In the genomic region with DNA sequence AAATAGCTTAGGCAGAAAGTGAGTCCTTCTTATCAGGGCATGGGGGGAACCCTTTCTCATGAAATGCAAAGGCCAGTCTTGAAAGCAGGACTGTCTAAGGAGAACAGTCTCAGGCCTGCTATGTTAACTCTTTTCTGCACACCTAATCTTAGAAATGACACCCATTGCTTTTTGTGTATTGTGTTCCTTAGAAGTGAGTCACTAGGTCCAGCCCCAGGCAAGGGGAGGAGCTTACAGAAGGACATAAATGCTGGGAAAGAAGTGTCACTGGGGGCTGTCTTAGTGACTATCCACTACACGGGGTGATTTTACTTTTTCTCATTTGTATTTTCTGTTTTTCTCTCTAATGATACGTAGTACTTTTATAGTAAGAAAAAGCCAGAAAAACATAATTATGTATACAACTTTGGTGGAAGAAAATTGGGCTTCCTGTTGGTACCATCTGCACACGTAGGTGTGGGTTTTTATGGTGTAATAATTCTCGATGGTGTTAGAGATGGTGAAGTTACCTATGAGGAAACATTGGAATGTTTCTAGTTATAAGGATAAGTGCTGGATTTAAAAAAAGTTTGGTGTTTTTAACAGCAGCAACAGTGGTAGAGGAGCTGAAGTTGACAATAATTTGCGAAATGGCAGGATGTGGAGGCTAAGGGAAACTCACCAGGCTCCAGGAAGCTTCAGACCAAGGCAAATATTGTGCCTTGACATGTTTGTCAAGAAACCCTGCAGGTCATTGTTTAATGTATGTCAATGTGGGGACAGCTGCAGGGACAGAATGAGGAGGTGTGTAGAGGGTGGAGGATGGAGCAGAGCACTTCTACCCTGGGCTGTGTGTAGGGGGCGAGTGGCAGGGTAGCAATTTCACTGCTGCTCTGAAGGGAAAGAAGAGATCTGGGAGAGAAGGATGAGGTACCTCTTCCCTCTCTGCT, we compare ENCODE assay signal across 13 cellular contexts.
DNase-seq lines count a peak whose midpoint lies in the region; TF ChIP-seq lines count a peak whose summit lies in the region.
"Had no signal": no experiment of that assay in that cellular context is flagged by ENCODE, and none has a peak within 500 bp of the region (broad histone marks: within the 10 kb centered on the region; RNA-seq: fewer than 3 reads in every experiment).

No MANE protein-coding gene starts in this region.

- H3K27ac Mint-ChIP-seq in activated T-helper 1 cell treated with anti-CD3 and anti-CD28 coated beads, Interleukin-12 subunit alpha, Interleukin-12 subunit beta, Interleukin-2, Interleukin-4 antibody, amounts not matched to agents 30 ng/mL and 10 ng/mL and 1 ng/mL, durations not matched to agents 14 hours and 24 hours and 36 hours: no peak overlapping the region
- H3K27ac Mint-ChIP-seq: activated T-cell treated with anti-CD3 and anti-CD28 coated beads, Interleukin-2, amount 50 U/mL, for 24 hours; brain had no signal

- H3K9me3 Mint-ChIP-seq in activated T-helper 1 cell treated with anti-CD3 and anti-CD28 coated beads, Interleukin-12 subunit alpha, Interleukin-12 subunit beta, Interleukin-2, Interleukin-4 antibody, amounts not matched to agents 30 ng/mL and 10 ng/mL and 1 ng/mL, durations not matched to agents 14 hours and 24 hours and 36 hours: peaks cover 2% of the 10 kb centered on the region
- H3K9me3 Mint-ChIP-seq: activated T-cell treated with anti-CD3 and anti-CD28 coated beads, Interleukin-2, amount 50 U/mL, for 24 hours; brain had no signal

- H3K36me3 Mint-ChIP-seq in activated T-helper 1 cell treated with anti-CD3 and anti-CD28 coated beads, Interleukin-12 subunit alpha, Interleukin-12 subunit beta, Interleukin-2, Interleukin-4 antibody, amounts not matched to agents 30 ng/mL and 10 ng/mL and 1 ng/mL, durations not matched to agents 14 hours and 24 hours and 36 hours (ENCODE audit: low read depth): peaks cover 4% of the 10 kb centered on the region
- H3K36me3 Mint-ChIP-seq: brain had no signal

- peaks cover 13% of the 10 kb centered on the region for H3K4me1 Mint-ChIP-seq in activated T-helper 1 cell treated with anti-CD3 and anti-CD28 coated beads, Interleukin-12 subunit alpha, Interleukin-12 subunit beta, Interleukin-2, Interleukin-4 antibody, amounts not matched to agents 30 ng/mL and 10 ng/mL and 1 ng/mL, durations not matched to agents 14 hours and 24 hours and 36 hours (ENCODE audit: low read depth)

- in situ Hi-C loops in brain microvascular endothelial cell (cut with HindIII; ENCODE audit: low pct_ligation_motif_present, low sequenced_read_pairs): no loop called here

- no peaks in the 10 kb centered on the region for H3K36me3 ChIP-seq in brain microvascular endothelial cell (replicated peaks)
- H3K36me3 ChIP-seq: Peyer's patch had no signal

- H3K4me3 Mint-ChIP-seq in activated T-helper 1 cell treated with anti-CD3 and anti-CD28 coated beads, Interleukin-12 subunit alpha, Interleukin-12 subunit beta, Interleukin-2, Interleukin-4 antibody, amounts not matched to agents 30 ng/mL and 10 ng/mL and 1 ng/mL, durations not matched to agents 14 hours and 24 hours and 36 hours: no peak overlapping the region
- H3K4me3 Mint-ChIP-seq: activated T-cell treated with anti-CD3 and anti-CD28 coated beads, Interleukin-2, amount 50 U/mL, for 24 hours; brain had no signal

- no peak overlapping the region for H3K4me3 ChIP-seq in brain microvascular endothelial cell (ENCODE audit: low read depth, low read length)
- H3K4me3 ChIP-seq: Peyer's patch had no signal

- H3K27ac ChIP-seq in brain microvascular endothelial cell: no peak overlapping the region
- H3K27ac ChIP-seq: Peyer's patch had no signal

- intact Hi-C loops in activated T-helper 1 cell treated with anti-CD3 and anti-CD28 coated beads, Interleukin-12 subunit alpha, Interleukin-12 subunit beta, Interleukin-2, Interleukin-4 antibody, amounts not matched to agents 30 ng/mL and 10 ng/mL and 1 ng/mL, durations not matched to agents 14 hours and 24 hours and 36 hours (cut with micrococcal nuclease): no loop called here

- DNase-seq in NCI-H1417 (lab: John Stamatoyannopoulos, UW): peak in 2 of 3 experiments; percentile 43 to 82
- DNase-seq in NCI-H1417 treated with DMSO at 0.1 percent for 48 hours (lab: John Stamatoyannopoulos, UW): no peak
- DNase-seq in NCI-H146 treated with DMSO at 0.1 percent for 48 hours (lab: John Stamatoyannopoulos, UW; ENCODE audit: unreplicated experiment): peak; percentile 85
- peak; percentile 62 for DNase-seq in brain microvascular endothelial cell
- peak; percentile 29 for DNase-seq in myocyte (ENCODE audit: low read depth)
- no peak for DNase-seq in activated T-helper 1 cell treated with anti-CD3 and anti-CD28 coated beads, Interleukin-12 subunit alpha, Interleukin-12 subunit beta, Interleukin-2, Interleukin-4 antibody, amounts not matched to agents 30 ng/mL and 10 ng/mL and 1 ng/mL, durations not matched to agents 14 hours and 24 hours and 36 hours (ENCODE audit: low spot score)
- no peak for DNase-seq in Kasumi-1 (lab: John Stamatoyannopoulos, UW)
- no peak for DNase-seq in MV-4-11 (lab: John Stamatoyannopoulos, UW)
- DNase-seq: activated T-cell treated with anti-CD3 and anti-CD28 coated beads, Interleukin-2, amount 50 U/mL, for 24 hours; NCI-H2107; Peyer's patch; stimulated activated CD4-positive, alpha-beta T cell treated with anti-CD3 and anti-CD28 coated beads, Interleukin-15, amount 100 ng/mL, for 24 hours had no signal

- no peak for TF ChIP-seq CTCF in brain microvascular endothelial cell (IDR thresholded peaks at IDR 0.05; ENCODE audit: low read depth, low read length, missing control alignments)

- no peaks in the 10 kb centered on the region for H3K27me3 ChIP-seq in brain microvascular endothelial cell (replicated peaks)
- H3K27me3 ChIP-seq: Peyer's patch had no signal

- H3K27me3 Mint-ChIP-seq in activated T-helper 1 cell treated with anti-CD3 and anti-CD28 coated beads, Interleukin-12 subunit alpha, Interleukin-12 subunit beta, Interleukin-2, Interleukin-4 antibody, amounts not matched to agents 30 ng/mL and 10 ng/mL and 1 ng/mL, durations not matched to agents 14 hours and 24 hours and 36 hours (ENCODE audit: insufficient read depth): no peaks in the 10 kb centered on the region
- H3K27me3 Mint-ChIP-seq: activated T-cell treated with anti-CD3 and anti-CD28 coated beads, Interleukin-2, amount 50 U/mL, for 24 hours had no signal

Comparison
In these comparisons a context has a peak if more than half of its experiments do, and no peak if none do; other contexts are left out.
1. DNase-seq: peak in NCI-H1417 (2 of 3), NCI-H146 treated with DMSO at 0.1 percent for 48 hours (single experiment), brain microvascular endothelial cell (single experiment) and myocyte (single experiment); none in NCI-H1417 treated with DMSO at 0.1 percent for 48 hours (single experiment), activated T-helper 1 cell treated with anti-CD3 and anti-CD28 coated beads, Interleukin-12 subunit alpha, Interleukin-12 subunit beta, Interleukin-2, Interleukin-4 antibody, amounts not matched to agents 30 ng/mL and 10 ng/mL and 1 ng/mL, durations not matched to agents 14 hours and 24 hours and 36 hours (single experiment), Kasumi-1 (0 of 2) and MV-4-11 (single experiment).